ENCODE assay signal across 2 cellular contexts in the genomic region with DNA sequence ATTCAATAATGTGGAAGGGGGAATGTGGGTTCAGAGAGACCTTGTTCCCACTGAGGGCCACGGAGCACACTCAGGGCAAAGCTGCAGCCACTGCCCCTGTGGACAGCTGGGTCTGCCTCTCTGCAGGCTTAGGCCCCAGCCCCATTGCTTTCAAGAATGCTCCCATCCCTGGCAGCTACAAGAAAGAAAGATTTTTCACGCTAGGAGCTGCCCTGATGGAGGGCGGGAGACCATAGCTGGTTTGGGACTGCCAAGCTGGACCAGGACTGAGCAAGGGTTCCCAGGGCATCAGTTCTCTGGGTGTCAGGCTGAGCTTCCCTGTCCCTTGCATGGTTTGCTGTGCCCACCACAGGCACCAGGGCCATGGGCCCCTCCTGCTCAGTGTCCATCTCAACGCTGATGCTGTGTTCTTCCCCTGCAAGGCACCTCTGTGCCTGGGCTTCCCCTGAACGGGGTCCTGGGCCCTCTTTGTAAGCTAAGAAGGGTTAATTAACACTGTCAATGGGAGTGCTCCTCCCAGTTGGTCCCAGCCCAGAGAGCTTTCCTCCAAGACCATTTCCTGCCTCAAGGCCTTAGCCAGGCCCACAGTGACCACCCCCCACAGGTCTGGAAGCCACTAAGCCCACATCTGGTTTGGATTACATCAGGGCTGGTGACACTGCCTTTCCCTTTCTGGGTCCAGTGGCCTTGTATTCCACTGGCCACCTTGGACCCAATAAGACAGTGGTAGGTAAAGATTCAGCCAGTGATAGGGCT.
TF ChIP-seq lines count a peak whose summit lies in the region.

No MANE protein-coding gene starts in this region.

TF ChIP-seq in A549, 52 proteins besides CTCF, POLR2A, EP300 and RAD21 (continued from another document):
- TF ChIP-seq FOSB (CRISPR knock-in tag; IDR thresholded peaks at IDR 0.05) (no peak), HES2 (IDR thresholded peaks at IDR 0.05) (no peak), ESRRA (IDR thresholded peaks at IDR 0.05; ENCODE audit: borderline replicate concordance, low read length) (no peak), FOXS1 (CRISPR knock-in tag; IDR thresholded peaks at IDR 0.05) (no peak), RNF2 (IDR thresholded peaks at IDR 0.05; ENCODE audit: borderline replicate concordance, low read depth) (no peak)

TF ChIP-seq in HCT116, 20 proteins besides CTCF, POLR2A, EP300 and RAD21 (continued from another document):
- TF ChIP-seq POLR2AphosphoS5 (IDR thresholded peaks at IDR 0.05; ENCODE audit: low read depth, low read length), result no peak
- no peak for TF ChIP-seq YY1 (IDR thresholded peaks at IDR 0.05; ENCODE audit: extremely low read depth, insufficient replicate concordance, low read depth, low read length)
- TF ChIP-seq ZNF274 (IDR thresholded peaks at IDR 0.05; ENCODE audit: low read depth, low read length), result no peak
- no peak for TF ChIP-seq TCF7L2 (IDR thresholded peaks at IDR 0.05; ENCODE audit: borderline replicate concordance, extremely low read depth, insufficient read depth, insufficient read length)
- TF ChIP-seq CEBPB (IDR thresholded peaks at IDR 0.05; ENCODE audit: low read depth), result no peak
- TF ChIP-seq, protein P1, sequence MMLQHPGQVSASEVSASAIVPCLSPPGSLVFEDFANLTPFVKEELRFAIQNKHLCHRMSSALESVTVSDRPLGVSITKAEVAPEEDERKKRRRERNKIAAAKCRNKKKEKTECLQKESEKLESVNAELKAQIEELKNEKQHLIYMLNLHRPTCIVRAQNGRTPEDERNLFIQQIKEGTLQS (IDR thresholded peaks at IDR 0.05), result no peak
- no peak for TF ChIP-seq SP1 (IDR thresholded peaks at IDR 0.05; ENCODE audit: low read depth)
- no peak for TF ChIP-seq FOSL1 (IDR thresholded peaks at IDR 0.05; ENCODE audit: low read depth)
- no peak for TF ChIP-seq SRF (IDR thresholded peaks at IDR 0.05; ENCODE audit: low read depth)
- TF ChIP-seq EGR1 (IDR thresholded peaks at IDR 0.05; ENCODE audit: low read depth), result no peak
- no peak for TF ChIP-seq ZBTB33 (IDR thresholded peaks at IDR 0.05; ENCODE audit: extremely low read depth, insufficient replicate concordance, low read length)
- TF ChIP-seq, protein P2, sequence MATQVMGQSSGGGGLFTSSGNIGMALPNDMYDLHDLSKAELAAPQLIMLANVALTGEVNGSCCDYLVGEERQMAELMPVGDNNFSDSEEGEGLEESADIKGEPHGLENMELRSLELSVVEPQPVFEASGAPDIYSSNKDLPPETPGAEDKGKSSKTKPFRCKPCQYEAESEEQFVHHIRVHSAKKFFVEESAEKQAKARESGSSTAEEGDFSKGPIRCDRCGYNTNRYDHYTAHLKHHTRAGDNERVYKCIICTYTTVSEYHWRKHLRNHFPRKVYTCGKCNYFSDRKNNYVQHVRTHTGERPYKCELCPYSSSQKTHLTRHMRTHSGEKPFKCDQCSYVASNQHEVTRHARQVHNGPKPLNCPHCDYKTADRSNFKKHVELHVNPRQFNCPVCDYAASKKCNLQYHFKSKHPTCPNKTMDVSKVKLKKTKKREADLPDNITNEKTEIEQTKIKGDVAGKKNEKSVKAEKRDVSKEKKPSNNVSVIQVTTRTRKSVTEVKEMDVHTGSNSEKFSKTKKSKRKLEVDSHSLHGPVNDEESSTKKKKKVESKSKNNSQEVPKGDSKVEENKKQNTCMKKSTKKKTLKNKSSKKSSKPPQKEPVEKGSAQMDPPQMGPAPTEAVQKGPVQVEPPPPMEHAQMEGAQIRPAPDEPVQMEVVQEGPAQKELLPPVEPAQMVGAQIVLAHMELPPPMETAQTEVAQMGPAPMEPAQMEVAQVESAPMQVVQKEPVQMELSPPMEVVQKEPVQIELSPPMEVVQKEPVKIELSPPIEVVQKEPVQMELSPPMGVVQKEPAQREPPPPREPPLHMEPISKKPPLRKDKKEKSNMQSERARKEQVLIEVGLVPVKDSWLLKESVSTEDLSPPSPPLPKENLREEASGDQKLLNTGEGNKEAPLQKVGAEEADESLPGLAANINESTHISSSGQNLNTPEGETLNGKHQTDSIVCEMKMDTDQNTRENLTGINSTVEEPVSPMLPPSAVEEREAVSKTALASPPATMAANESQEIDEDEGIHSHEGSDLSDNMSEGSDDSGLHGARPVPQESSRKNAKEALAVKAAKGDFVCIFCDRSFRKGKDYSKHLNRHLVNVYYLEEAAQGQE (IDR thresholded peaks at IDR 0.05; ENCODE audit: low read depth), result no peak
- TF ChIP-seq SIN3A (IDR thresholded peaks at IDR 0.05; ENCODE audit: low read depth), result no peak
